9 cellular contexts compared by ENCODE assay signal in the genomic region with DNA sequence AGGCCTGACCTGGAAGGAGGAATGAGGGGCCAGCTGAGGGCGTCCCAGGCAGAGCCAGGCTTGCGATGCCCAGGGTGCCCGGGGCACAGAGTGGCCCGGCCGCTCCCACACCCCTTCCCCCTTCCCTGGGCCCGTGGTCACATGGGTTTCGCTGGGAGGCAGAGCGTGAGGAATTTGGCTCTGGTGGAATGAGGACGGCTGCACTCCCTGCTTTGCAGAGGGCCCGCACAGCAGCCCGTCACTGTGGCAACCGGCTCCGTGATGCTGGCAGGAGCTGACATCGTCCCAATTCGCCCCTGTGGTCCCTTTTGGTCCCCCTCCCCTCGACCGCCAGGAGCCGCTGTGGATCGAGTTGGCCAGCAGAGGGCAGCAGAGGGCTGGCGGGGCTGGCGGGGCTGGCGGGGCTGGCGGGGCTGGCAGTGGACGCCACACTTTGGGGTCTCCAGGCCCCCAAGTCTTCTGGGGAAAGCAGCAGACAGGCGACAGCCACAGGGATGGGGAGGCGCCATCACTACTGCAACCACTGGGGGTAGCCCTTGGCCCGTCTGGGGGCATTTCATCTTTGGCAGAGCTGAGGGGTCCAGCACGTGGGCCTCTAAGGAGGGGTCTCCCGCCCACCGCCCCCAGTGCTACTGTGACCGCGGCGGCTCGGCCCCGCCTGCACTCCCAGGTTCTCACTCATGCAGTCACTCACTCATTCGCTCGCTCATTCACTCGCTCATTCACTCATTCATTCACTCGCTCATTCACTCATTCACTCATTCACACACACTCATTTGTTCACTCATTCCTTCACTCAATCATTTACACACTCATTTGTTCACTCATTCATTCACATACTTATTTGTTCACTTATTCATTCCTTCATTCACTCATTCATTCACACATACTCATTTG. TPM values are rescaled to one million over a fixed set of nuclear protein-coding genes. Genes with fewer than 3 reads are reported as not detected.
DNase-seq lines count a peak whose midpoint lies in the region; ATAC-seq, FAIRE-seq and TF ChIP-seq lines count a peak whose summit lies in the region.
"Had no signal": no experiment of that assay in that cellular context is flagged by ENCODE, and none has a peak within 500 bp of the region (broad histone marks: within the 10 kb centered on the region; RNA-seq: fewer than 3 reads in every experiment).

No MANE protein-coding gene starts in this region.

- peaks cover 23% of the 10 kb centered on the region for H3K27me3 ChIP-seq in adrenal gland
- H3K27me3 ChIP-seq in spleen (replicated peaks in 1 of 7): peaks cover 0 to 89% (median 36%) of the 10 kb centered on the region in 7 donors

- no peak for ATAC-seq in HG02885 (IDR thresholded peaks at IDR 0.05; ENCODE audit: poor library complexity, unreplicated experiment)
- ATAC-seq in HG03565 (IDR thresholded peaks at IDR 0.05; ENCODE audit: unreplicated experiment): no peak

- no peak overlapping the region for H3K4me3 ChIP-seq in adrenal gland
- no peak overlapping the region for H3K4me3 ChIP-seq in spleen

- intact Hi-C loops in adrenal gland (cut with DNase I) (loop anchor here (5.0 to 10.0 kb wide), 3 partner anchors 118 to 176 kb away; no protein-coding TSS in a partner anchor), spleen (cut with DNase I; ENCODE audit: low total_unique reads) (no loop called here)

- no peak overlapping the region for H3K27ac ChIP-seq in adrenal gland
- no peak overlapping the region for H3K27ac ChIP-seq in spleen

- DNase-seq in AG08395 (ENCODE audit: low spot score) (peak; percentile 45), GM19239 (ENCODE audit: insufficient read length, low spot score) (peak; percentile 64), RPMI8226 (peak; percentile 26), adrenal gland (peak in 4 of 7 donors; percentile 16 to 43 (median 18)), hepatic stellate cell (ENCODE audit: low spot score) (peak; percentile 54), spleen (peak; percentile 82)

- H3K4me1 ChIP-seq in adrenal gland (replicated peaks in 1 of 2) (no peaks in the 10 kb centered on the region), spleen (peaks cover 0 to 10% (median 7%) of the 10 kb centered on the region in 6 donors)

- TF ChIP-seq CTCF in adrenal gland (IDR thresholded peaks at IDR 0.05): peak; percentile 69 to 86 (median 81)
- peak; percentile 47 to 90 (median 81) for TF ChIP-seq CTCF in spleen (IDR thresholded peaks at IDR 0.05 in 8 of 11, conservative IDR thresholded peaks at IDR 0.05 in 3 of 11)

- no peak for FAIRE-seq in GM19239 (lab: Jason Lieb, UNC)
- FAIRE-seq: endometrium had no signal

- H3K9me3 ChIP-seq in adrenal gland (replicated peaks in 1 of 3) (no peaks in the 10 kb centered on the region), spleen (no peaks in the 10 kb centered on the region)

- 8 to 22% (median 11%) methylated on average over 12 to 39 of the region's 39 CpGs for WGBS in adrenal gland, 4 donors
- WGBS in spleen, 5 donors: 10 to 20% (median 12%) methylated on average over 19 to 39 of the region's 39 CpGs

- H3K36me3 ChIP-seq in adrenal gland (replicated peaks in 1 of 2) (no peaks in the 10 kb centered on the region), spleen (no peaks in the 10 kb centered on the region)

- TF ChIP-seq POLR2A in adrenal gland (IDR thresholded peaks at IDR 0.05): no peak
- TF ChIP-seq POLR2A in spleen (IDR thresholded peaks at IDR 0.05): no peak

RNA-seq across cellular contexts. Expression of a gene that starts 49.7 kb away (rescaled TPM):
- total RNA-seq in adrenal gland: not detected
- not detected for polyA plus RNA-seq in adrenal gland
- not detected for total RNA-seq in spleen
- polyA plus RNA-seq in spleen: not detected

Comparison
In these comparisons a context has a peak if more than half of its experiments do, and no peak if none do; other contexts are left out.
1. DNase-seq: peak in every context shown above with its lines; median percentile 82 in spleen; 64 in GM19239; 54 in hepatic stellate cell; 45 in AG08395; 26 in RPMI8226; 18 in adrenal gland.